In genomic region chr1:237679687-237680086, GRCh38 we compare ENCODE assay signal across 25 cellular contexts.
"Had no signal": no experiment of that assay in that cellular context is flagged by ENCODE, and none has a peak within 500 bp of the region (broad histone marks: within the 10 kb centered on the region; RNA-seq: fewer than 3 reads in every experiment).

No MANE protein-coding gene starts in this region.

- DNase-seq: effector CD8-positive, alpha-beta T cell; endodermal cell; foreskin fibroblast; gastrocnemius medialis; head of caudate nucleus; hippocampal formation; left cardiac atrium; left lung; lower lobe of right lung; natural killer cell; occipital lobe; ovary; posterior cingulate gyrus; psoas muscle; right lobe of liver; small intestine; stimulated activated CD4-positive, alpha-beta T cell treated with anti-CD3 and anti-CD28 coated beads, Interleukin-15, amount 100 ng/mL, for 24 hours; stimulated activated CD4-positive, alpha-beta T cell treated with anti-CD3 and anti-CD28 coated beads, Interleukin-2, amount 100 ng/mL, for 48 hours; stimulated activated naive B cell treated with anti-CD40 and anti-IgM and Interleukin-4, amounts not matched to agents 10 μg/mL and 1 μg/mL and 100 μg/mL, for 72 hours had no signal

- ATAC-seq: esophagus mucosa; gastrocnemius medialis; left lung; lower lobe of right lung; natural killer cell; psoas muscle; right lobe of liver; stimulated activated naive B cell treated with anti-CD40 and anti-IgM and Interleukin-4, amounts not matched to agents 10 μg/mL and 1 μg/mL and 100 μg/mL, for 72 hours had no signal

- H3K27ac ChIP-seq: epithelial cell of prostate, gastrocnemius medialis, left lung, lower lobe of right lung, ovary, psoas muscle, right lobe of liver, thoracic aorta, tibial nerve had no signal

- H3K36me3 ChIP-seq: gastrocnemius medialis, left lung, lower lobe of right lung, ovary, right lobe of liver, thoracic aorta, tibial nerve had no signal

- FAIRE-seq: colon, islet of Langerhans, small intestine had no signal

- H3K4me3 ChIP-seq: gastrocnemius medialis, left lung, lower lobe of right lung, ovary, psoas muscle, right lobe of liver, thoracic aorta, tibial nerve had no signal

- H3K27me3 ChIP-seq: gastrocnemius medialis, left lung, ovary, right lobe of liver, tibial nerve had no signal

- H3K4me1 ChIP-seq: gastrocnemius medialis, left lung, lower lobe of right lung, psoas muscle, right lobe of liver, tibial nerve had no signal

- H3K9me3 ChIP-seq: gastrocnemius medialis, left lung, lower lobe of right lung, ovary, psoas muscle, right lobe of liver, thoracic aorta, tibial nerve had no signal
